In the genomic region with DNA sequence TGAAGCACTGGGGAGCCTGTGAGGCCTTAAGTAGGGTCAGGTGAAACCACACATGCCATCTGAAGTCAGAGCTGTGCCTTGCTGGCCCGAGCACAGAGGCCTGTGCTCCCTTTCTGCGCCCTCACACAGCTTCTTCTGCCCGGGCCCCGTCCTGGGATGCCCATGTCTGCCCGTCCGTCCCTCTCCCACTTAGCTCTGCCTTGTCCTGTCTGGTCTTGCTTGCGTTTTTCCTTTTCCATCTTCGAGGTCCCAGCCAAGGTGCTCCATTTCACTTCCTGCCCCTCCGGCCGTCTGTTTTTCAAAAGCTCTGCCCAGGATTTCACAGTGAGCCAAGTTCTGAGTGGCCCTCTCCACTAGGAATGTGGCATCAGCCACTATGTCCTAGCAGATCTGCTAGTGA, we compare ENCODE assay signal across 1 cellular context.
TF ChIP-seq lines count a peak whose summit lies in the region.

No MANE protein-coding gene starts in this region.

TF ChIP-seq in WTC11, 78 proteins besides CTCF, POLR2A, EP300 and RAD21:
- TF ChIP-seq TCF7 (CRISPR knock-in tag; IDR thresholded peaks at IDR 0.05; ENCODE audit: low read depth) (no peak), NFE2L1 (CRISPR knock-in tag; IDR thresholded peaks at IDR 0.05) (no peak), ZBTB21 (CRISPR knock-in tag; IDR thresholded peaks at IDR 0.05; ENCODE audit: borderline replicate concordance) (no peak), TEAD4 (CRISPR knock-in tag; IDR thresholded peaks at IDR 0.05) (no peak), ZNF121 (CRISPR knock-in tag; IDR thresholded peaks at IDR 0.05) (no peak), ZNF423 (CRISPR knock-in tag; IDR thresholded peaks at IDR 0.05) (no peak), FOXJ3 (CRISPR knock-in tag; IDR thresholded peaks at IDR 0.05; ENCODE audit: borderline replicate concordance) (no peak), NR1H2 (CRISPR knock-in tag; IDR thresholded peaks at IDR 0.05) (no peak), RORB (CRISPR knock-in tag; IDR thresholded peaks at IDR 0.05) (no peak), TEAD1 (CRISPR knock-in tag; IDR thresholded peaks at IDR 0.05) (no peak), NR3C1 (CRISPR knock-in tag; conservative IDR thresholded peaks at IDR 0.05; ENCODE audit: low read depth) (no peak), ZNF416 (CRISPR knock-in tag; IDR thresholded peaks at IDR 0.05) (no peak), MXD4 (CRISPR knock-in tag; IDR thresholded peaks at IDR 0.05; ENCODE audit: borderline replicate concordance) (no peak)
- TF ChIP-seq, protein P1, sequence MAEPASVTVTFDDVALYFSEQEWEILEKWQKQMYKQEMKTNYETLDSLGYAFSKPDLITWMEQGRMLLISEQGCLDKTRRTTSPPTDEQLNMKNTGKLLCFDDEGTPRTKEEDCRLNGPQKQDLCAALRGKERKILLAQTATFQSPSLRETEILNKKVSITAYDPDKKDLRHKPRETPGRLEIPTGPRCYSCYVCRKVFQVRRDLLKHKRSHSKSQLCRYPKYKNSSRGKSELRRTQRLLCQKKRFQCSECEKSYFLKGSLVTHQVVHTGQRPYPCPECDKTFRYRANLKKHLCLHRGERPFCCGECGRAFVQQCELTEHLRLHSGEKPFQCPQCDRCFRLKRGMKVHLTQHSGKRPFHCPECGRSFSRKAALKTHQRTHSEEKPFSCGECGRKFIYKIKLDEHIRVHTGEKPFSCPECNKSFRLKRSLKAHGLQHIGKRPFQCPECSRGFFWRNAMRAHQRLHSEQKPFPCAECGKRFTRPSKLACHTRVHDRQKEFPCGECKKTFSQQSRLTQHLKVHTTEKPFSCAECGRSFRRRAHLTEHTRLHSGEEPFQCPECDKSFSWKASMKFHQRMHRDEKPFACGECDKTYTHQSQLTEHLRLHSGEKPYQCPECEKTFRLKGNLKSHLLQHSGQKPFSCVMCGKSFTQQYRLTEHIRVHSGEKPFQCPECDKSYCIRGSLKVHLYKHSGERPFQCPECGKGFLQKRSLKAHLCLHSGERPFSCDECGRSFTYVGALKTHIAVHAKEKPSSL (CRISPR knock-in tag; conservative IDR thresholded peaks at IDR 0.05), result no peak
- TF ChIP-seq, protein P2, sequence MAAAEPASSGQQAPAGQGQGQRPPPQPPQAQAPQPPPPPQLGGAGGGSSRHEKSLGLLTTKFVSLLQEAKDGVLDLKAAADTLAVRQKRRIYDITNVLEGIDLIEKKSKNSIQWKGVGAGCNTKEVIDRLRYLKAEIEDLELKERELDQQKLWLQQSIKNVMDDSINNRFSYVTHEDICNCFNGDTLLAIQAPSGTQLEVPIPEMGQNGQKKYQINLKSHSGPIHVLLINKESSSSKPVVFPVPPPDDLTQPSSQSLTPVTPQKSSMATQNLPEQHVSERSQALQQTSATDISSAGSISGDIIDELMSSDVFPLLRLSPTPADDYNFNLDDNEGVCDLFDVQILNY (CRISPR knock-in tag; IDR thresholded peaks at IDR 0.05), result no peak
- TF ChIP-seq, protein P3, sequence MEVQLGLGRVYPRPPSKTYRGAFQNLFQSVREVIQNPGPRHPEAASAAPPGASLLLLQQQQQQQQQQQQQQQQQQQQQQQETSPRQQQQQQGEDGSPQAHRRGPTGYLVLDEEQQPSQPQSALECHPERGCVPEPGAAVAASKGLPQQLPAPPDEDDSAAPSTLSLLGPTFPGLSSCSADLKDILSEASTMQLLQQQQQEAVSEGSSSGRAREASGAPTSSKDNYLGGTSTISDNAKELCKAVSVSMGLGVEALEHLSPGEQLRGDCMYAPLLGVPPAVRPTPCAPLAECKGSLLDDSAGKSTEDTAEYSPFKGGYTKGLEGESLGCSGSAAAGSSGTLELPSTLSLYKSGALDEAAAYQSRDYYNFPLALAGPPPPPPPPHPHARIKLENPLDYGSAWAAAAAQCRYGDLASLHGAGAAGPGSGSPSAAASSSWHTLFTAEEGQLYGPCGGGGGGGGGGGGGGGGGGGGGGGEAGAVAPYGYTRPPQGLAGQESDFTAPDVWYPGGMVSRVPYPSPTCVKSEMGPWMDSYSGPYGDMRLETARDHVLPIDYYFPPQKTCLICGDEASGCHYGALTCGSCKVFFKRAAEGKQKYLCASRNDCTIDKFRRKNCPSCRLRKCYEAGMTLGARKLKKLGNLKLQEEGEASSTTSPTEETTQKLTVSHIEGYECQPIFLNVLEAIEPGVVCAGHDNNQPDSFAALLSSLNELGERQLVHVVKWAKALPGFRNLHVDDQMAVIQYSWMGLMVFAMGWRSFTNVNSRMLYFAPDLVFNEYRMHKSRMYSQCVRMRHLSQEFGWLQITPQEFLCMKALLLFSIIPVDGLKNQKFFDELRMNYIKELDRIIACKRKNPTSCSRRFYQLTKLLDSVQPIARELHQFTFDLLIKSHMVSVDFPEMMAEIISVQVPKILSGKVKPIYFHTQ (CRISPR knock-in tag; IDR thresholded peaks at IDR 0.05), result no peak
- TF ChIP-seq, protein P4, sequence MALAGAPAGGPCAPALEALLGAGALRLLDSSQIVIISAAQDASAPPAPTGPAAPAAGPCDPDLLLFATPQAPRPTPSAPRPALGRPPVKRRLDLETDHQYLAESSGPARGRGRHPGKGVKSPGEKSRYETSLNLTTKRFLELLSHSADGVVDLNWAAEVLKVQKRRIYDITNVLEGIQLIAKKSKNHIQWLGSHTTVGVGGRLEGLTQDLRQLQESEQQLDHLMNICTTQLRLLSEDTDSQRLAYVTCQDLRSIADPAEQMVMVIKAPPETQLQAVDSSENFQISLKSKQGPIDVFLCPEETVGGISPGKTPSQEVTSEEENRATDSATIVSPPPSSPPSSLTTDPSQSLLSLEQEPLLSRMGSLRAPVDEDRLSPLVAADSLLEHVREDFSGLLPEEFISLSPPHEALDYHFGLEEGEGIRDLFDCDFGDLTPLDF (CRISPR knock-in tag; IDR thresholded peaks at IDR 0.05), result no peak
- TF ChIP-seq, protein P5, sequence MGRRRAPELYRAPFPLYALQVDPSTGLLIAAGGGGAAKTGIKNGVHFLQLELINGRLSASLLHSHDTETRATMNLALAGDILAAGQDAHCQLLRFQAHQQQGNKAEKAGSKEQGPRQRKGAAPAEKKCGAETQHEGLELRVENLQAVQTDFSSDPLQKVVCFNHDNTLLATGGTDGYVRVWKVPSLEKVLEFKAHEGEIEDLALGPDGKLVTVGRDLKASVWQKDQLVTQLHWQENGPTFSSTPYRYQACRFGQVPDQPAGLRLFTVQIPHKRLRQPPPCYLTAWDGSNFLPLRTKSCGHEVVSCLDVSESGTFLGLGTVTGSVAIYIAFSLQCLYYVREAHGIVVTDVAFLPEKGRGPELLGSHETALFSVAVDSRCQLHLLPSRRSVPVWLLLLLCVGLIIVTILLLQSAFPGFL (CRISPR knock-in tag; IDR thresholded peaks at IDR 0.05; ENCODE audit: borderline replicate concordance), result no peak
- TF ChIP-seq, protein P6, sequence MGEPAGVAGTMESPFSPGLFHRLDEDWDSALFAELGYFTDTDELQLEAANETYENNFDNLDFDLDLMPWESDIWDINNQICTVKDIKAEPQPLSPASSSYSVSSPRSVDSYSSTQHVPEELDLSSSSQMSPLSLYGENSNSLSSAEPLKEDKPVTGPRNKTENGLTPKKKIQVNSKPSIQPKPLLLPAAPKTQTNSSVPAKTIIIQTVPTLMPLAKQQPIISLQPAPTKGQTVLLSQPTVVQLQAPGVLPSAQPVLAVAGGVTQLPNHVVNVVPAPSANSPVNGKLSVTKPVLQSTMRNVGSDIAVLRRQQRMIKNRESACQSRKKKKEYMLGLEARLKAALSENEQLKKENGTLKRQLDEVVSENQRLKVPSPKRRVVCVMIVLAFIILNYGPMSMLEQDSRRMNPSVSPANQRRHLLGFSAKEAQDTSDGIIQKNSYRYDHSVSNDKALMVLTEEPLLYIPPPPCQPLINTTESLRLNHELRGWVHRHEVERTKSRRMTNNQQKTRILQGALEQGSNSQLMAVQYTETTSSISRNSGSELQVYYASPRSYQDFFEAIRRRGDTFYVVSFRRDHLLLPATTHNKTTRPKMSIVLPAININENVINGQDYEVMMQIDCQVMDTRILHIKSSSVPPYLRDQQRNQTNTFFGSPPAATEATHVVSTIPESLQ (CRISPR knock-in tag; IDR thresholded peaks at IDR 0.05), result no peak
